23 cellular contexts compared by ENCODE assay signal in the genomic region with DNA sequence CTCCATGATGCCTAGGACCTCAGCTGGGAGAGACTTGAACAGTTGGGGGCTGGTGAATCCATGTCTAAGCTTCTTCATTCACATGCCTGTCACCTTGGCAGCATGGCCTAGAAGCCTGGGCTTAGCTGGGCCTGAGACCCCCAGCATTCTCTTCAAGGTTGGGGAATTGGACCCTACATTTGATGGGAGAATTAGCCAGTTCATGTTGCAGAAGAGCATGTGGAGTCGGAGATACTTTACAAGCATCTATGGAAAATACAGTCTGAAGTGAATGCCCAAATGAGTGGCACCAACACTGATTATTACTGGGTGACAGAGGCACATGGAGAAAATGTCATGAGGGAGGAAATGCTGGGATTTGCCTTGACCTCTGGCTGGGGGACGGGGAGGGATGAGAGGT.
"Had no signal": no experiment of that assay in that cellular context is flagged by ENCODE, and none has a peak within 500 bp of the region (broad histone marks: within the 10 kb centered on the region; RNA-seq: fewer than 3 reads in every experiment).

No MANE protein-coding gene starts in this region.

- H3K27ac Mint-ChIP-seq: activated CD4-positive, alpha-beta memory T cell treated with anti-CD3 and anti-CD28 coated beads, Interleukin-2, amount 10 ng/mL, durations not matched to agents 7 days and 5 days; activated CD4-positive, alpha-beta T cell treated with anti-CD3 and anti-CD28 coated beads, Interleukin-2, amount 10 ng/mL, durations not matched to agents 7 days and 5 days; activated naive CD8-positive, alpha-beta T cell; activated T-cell treated with anti-CD3 and anti-CD28 coated beads, Interleukin-2, amount 50 U/mL, for 24 hours; activated T-cell treated with anti-CD3 and anti-CD28 coated beads, Interleukin-2, amount 50 U/mL, for 72 hours; WTC11 had no signal

- ATAC-seq: activated T-cell treated with anti-CD3 and anti-CD28 coated beads, Interleukin-2, amount 50 U/mL, for 72 hours; body of pancreas; WTC11 had no signal

- H3K9me3 Mint-ChIP-seq: activated CD4-positive, alpha-beta memory T cell treated with anti-CD3 and anti-CD28 coated beads, Interleukin-2, amount 10 ng/mL, durations not matched to agents 7 days and 5 days; activated CD4-positive, alpha-beta T cell treated with anti-CD3 and anti-CD28 coated beads, Interleukin-2, amount 10 ng/mL, durations not matched to agents 7 days and 5 days; activated T-cell treated with anti-CD3 and anti-CD28 coated beads, Interleukin-2, amount 50 U/mL, for 24 hours; activated T-cell treated with anti-CD3 and anti-CD28 coated beads, Interleukin-2, amount 50 U/mL, for 72 hours; WTC11 had no signal

- H3K4me3 ChIP-seq: body of pancreas had no signal

- H3K4me3 Mint-ChIP-seq: activated CD4-positive, alpha-beta memory T cell treated with anti-CD3 and anti-CD28 coated beads, Interleukin-2, amount 10 ng/mL, durations not matched to agents 7 days and 5 days; activated CD4-positive, alpha-beta T cell treated with anti-CD3 and anti-CD28 coated beads, Interleukin-2, amount 10 ng/mL, durations not matched to agents 7 days and 5 days; activated naive CD8-positive, alpha-beta T cell; activated T-cell treated with anti-CD3 and anti-CD28 coated beads, Interleukin-2, amount 50 U/mL, for 24 hours; activated T-cell treated with anti-CD3 and anti-CD28 coated beads, Interleukin-2, amount 50 U/mL, for 72 hours; WTC11 had no signal

- H3K9me3 ChIP-seq: body of pancreas had no signal

- H3K27me3 Mint-ChIP-seq: activated T-cell treated with anti-CD3 and anti-CD28 coated beads, Interleukin-2, amount 50 U/mL, for 24 hours had no signal

- H3K4me1 ChIP-seq: body of pancreas had no signal

- H3K27me3 ChIP-seq: body of pancreas had no signal

- H3K27ac ChIP-seq: body of pancreas, epithelial cell of prostate had no signal

- H3K36me3 Mint-ChIP-seq: activated naive CD8-positive, alpha-beta T cell; WTC11 had no signal

- H3K4me1 Mint-ChIP-seq: activated CD4-positive, alpha-beta memory T cell treated with anti-CD3 and anti-CD28 coated beads, Interleukin-2, amount 10 ng/mL, durations not matched to agents 7 days and 5 days; activated CD4-positive, alpha-beta T cell treated with anti-CD3 and anti-CD28 coated beads, Interleukin-2, amount 10 ng/mL, durations not matched to agents 7 days and 5 days; WTC11 had no signal

- DNase-seq: activated CD4-positive, alpha-beta memory T cell treated with anti-CD3 and anti-CD28 coated beads, Interleukin-2, amount 10 ng/mL, durations not matched to agents 7 days and 5 days; activated CD4-positive, alpha-beta T cell treated with anti-CD3 and anti-CD28 coated beads for 1 hour; activated CD4-positive, alpha-beta T cell treated with anti-CD3 and anti-CD28 coated beads for 4 hours; activated CD4-positive, alpha-beta T cell treated with anti-CD3 and anti-CD28 coated beads, Interleukin-2, amount 10 ng/mL, durations not matched to agents 7 days and 5 days; activated CD4-positive, alpha-beta T cell treated with anti-CD3 and anti-CD28 coated beads, Interleukin-2, amount 50 U/mL, for 4 hours; activated CD8-positive, alpha-beta memory T cell treated with anti-CD3 and anti-CD28 coated beads, Interleukin-2, amount 50 U/mL, for 48 hours; activated gamma-delta T cell treated with Interleukin-2 at 50 U/mL for 16 hours; activated naive CD4-positive, alpha-beta T cell treated with anti-CD3 and anti-CD28 coated beads, Interleukin-2, amount 50 U/mL, for 16 hours; activated naive CD4-positive, alpha-beta T cell treated with Interleukin-2 at 50 U/mL for 16 hours; activated T-cell treated with anti-CD3 and anti-CD28 coated beads for 4 hours; activated T-cell treated with anti-CD3 and anti-CD28 coated beads, Interleukin-2, amount 50 U/mL, for 24 hours; activated T-cell treated with anti-CD3 and anti-CD28 coated beads, Interleukin-2, amount 50 U/mL, for 72 hours; amniotic stem cell; anterior cingulate cortex; body of pancreas; caudate nucleus; effector CD8-positive, alpha-beta T cell; foreskin fibroblast; head of caudate nucleus; T-helper 2 cell had no signal
